ENCODE assay signal across 1 cellular context in the genomic region with DNA sequence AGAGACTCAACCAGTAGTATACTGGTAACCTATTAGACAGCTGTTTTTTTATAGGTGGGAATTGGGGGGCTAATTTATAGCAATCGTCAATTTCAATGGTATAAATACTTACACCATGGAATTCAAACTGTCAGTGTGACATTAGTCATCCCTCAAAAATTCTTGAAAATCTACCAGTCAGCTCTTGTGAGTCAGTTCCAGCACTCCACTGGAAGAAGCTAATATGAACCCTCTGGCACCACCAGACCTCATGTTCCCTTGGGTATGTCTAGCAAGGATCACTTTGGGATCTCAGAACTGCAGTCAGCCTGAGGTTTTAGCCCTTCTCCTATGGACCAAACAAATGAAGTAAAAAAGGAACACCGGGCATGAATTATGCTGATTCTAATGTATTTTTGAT.
TF ChIP-seq lines count a peak whose summit lies in the region.

No MANE protein-coding gene starts in this region.

TF ChIP-seq in IMR-90, 13 proteins besides CTCF, POLR2A, EP300 and RAD21:
- TF ChIP-seq BHLHE40 (IDR thresholded peaks at IDR 0.05; ENCODE audit: low read depth, low read length) (no peak), CHD1 (IDR thresholded peaks at IDR 0.05; ENCODE audit: low read depth, low read length) (no peak), MAFK (IDR thresholded peaks at IDR 0.05; ENCODE audit: low read depth, low read length) (no peak; the same call in none of the 2 replicates)
TF ChIP-seq in IMR-90: peak in this region for 0.
